Comparison of ENCODE assay signal across 1 cellular context in the genomic region with DNA sequence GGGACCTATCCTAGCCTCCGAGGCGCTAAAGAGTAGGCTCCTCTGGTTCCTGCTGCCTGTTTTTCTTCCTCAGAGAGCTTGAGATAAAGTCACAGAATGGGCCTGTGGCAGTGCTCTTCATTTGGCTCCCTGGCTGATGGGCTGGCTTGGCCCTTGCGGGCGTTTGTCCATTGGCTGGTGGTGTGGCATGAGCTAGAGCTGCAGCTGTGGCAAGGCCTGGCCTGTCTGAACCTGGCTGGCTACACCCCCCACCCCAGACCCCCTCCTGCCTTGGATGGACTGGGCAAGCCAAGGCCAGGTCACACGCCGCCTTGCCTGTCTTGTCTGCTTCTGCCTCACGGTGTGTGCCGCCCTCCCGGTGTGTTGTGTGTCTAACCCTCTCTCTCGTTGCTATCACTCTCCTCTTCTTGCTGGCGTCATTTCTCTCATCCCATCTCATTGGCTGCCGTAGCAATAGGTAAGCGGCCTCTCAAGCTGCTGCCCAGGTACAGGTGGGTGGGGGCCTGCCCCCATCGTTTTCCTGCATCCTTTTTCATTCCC.
TF ChIP-seq lines count a peak whose summit lies in the region.

No MANE protein-coding gene starts in this region.

TF ChIP-seq in neural cell, 6 proteins besides CTCF, POLR2A, EP300 and RAD21 (continued from another document):
- TF ChIP-seq EZH2 (IDR thresholded peaks at IDR 0.05; ENCODE audit: borderline replicate concordance, insufficient read depth, low read length, poor library complexity, severe bottlenecking) (no peak), TAF1 (IDR thresholded peaks at IDR 0.05; ENCODE audit: low read depth) (no peak), SMC3 (conservative IDR thresholded peaks at IDR 0.05; ENCODE audit: poor library complexity) (no peak)
- TF ChIP-seq, protein P1, sequence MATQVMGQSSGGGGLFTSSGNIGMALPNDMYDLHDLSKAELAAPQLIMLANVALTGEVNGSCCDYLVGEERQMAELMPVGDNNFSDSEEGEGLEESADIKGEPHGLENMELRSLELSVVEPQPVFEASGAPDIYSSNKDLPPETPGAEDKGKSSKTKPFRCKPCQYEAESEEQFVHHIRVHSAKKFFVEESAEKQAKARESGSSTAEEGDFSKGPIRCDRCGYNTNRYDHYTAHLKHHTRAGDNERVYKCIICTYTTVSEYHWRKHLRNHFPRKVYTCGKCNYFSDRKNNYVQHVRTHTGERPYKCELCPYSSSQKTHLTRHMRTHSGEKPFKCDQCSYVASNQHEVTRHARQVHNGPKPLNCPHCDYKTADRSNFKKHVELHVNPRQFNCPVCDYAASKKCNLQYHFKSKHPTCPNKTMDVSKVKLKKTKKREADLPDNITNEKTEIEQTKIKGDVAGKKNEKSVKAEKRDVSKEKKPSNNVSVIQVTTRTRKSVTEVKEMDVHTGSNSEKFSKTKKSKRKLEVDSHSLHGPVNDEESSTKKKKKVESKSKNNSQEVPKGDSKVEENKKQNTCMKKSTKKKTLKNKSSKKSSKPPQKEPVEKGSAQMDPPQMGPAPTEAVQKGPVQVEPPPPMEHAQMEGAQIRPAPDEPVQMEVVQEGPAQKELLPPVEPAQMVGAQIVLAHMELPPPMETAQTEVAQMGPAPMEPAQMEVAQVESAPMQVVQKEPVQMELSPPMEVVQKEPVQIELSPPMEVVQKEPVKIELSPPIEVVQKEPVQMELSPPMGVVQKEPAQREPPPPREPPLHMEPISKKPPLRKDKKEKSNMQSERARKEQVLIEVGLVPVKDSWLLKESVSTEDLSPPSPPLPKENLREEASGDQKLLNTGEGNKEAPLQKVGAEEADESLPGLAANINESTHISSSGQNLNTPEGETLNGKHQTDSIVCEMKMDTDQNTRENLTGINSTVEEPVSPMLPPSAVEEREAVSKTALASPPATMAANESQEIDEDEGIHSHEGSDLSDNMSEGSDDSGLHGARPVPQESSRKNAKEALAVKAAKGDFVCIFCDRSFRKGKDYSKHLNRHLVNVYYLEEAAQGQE (IDR thresholded peaks at IDR 0.05; ENCODE audit: borderline replicate concordance) = no peak
